Comparison of ENCODE assay signal across 1 cellular context in the genomic region with DNA sequence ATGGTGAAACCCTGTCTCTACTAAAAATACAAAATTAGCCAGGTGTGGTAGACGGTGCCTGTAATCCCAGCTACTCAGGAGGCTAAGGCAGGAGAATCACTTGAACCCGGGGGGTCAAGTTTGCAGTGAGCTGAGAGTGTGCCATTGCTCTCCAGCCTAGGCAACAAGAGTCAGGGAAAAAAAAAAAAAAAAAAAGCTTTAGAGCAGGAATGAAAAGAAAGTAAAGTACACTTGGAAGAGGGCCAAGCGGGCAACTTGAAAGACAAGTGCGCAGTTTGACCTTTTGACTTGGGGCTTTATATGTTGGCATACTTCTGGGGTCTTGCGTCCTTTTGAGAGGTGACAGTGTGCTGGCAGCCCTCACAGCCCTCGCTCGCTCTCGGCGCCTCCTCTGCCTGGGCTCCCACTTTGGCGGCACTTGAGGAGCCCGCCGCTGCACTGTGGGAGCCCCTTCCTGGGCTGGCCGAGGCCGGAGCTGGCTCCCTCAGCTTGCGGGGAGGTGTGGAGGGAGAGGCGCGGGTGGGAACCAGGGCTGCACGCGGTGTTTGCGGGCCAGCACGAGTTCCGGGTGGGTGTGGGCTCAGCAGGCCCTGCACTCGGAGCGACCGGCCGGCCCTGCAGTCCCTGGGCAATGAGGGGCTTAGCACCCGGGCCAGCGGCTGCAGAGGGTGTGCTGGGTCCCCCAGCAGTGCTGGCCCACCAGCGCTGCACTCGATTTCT.
A peak's percentile ranks its signal among the peaks of the same experiment; 100 is the strongest.
TF ChIP-seq lines count a peak whose summit lies in the region.

No MANE protein-coding gene starts in this region.

TF ChIP-seq in HepG2, 621 proteins besides CTCF, POLR2A, EP300 and RAD21 (continued from another document):
- TF ChIP-seq, protein P1, sequence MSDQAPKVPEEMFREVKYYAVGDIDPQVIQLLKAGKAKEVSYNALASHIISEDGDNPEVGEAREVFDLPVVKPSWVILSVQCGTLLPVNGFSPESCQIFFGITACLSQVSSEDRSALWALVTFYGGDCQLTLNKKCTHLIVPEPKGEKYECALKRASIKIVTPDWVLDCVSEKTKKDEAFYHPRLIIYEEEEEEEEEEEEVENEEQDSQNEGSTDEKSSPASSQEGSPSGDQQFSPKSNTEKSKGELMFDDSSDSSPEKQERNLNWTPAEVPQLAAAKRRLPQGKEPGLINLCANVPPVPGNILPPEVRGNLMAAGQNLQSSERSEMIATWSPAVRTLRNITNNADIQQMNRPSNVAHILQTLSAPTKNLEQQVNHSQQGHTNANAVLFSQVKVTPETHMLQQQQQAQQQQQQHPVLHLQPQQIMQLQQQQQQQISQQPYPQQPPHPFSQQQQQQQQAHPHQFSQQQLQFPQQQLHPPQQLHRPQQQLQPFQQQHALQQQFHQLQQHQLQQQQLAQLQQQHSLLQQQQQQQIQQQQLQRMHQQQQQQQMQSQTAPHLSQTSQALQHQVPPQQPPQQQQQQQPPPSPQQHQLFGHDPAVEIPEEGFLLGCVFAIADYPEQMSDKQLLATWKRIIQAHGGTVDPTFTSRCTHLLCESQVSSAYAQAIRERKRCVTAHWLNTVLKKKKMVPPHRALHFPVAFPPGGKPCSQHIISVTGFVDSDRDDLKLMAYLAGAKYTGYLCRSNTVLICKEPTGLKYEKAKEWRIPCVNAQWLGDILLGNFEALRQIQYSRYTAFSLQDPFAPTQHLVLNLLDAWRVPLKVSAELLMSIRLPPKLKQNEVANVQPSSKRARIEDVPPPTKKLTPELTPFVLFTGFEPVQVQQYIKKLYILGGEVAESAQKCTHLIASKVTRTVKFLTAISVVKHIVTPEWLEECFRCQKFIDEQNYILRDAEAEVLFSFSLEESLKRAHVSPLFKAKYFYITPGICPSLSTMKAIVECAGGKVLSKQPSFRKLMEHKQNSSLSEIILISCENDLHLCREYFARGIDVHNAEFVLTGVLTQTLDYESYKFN (CRISPR knock-in tag; conservative IDR thresholded peaks at IDR 0.05) = 0 out of 2 replicates have a peak, but pooled peaks have one; percentile 36
- TF ChIP-seq HNF4A (CRISPR knock-in tag; IDR thresholded peaks at IDR 0.05) = peak; percentile 51; the same call in 1 of the 2 replicates
- 0 out of 2 replicates have a peak, but pooled peaks have one; percentile 40 for TF ChIP-seq POGZ (CRISPR knock-in tag; IDR thresholded peaks at IDR 0.05)
- TF ChIP-seq NR2F1 (CRISPR knock-in tag; IDR thresholded peaks at IDR 0.05) = 0 out of 4 replicates have a peak, but pooled peaks of 1 of the 2 experiments have one; percentile 20
- TF ChIP-seq, protein P2, sequence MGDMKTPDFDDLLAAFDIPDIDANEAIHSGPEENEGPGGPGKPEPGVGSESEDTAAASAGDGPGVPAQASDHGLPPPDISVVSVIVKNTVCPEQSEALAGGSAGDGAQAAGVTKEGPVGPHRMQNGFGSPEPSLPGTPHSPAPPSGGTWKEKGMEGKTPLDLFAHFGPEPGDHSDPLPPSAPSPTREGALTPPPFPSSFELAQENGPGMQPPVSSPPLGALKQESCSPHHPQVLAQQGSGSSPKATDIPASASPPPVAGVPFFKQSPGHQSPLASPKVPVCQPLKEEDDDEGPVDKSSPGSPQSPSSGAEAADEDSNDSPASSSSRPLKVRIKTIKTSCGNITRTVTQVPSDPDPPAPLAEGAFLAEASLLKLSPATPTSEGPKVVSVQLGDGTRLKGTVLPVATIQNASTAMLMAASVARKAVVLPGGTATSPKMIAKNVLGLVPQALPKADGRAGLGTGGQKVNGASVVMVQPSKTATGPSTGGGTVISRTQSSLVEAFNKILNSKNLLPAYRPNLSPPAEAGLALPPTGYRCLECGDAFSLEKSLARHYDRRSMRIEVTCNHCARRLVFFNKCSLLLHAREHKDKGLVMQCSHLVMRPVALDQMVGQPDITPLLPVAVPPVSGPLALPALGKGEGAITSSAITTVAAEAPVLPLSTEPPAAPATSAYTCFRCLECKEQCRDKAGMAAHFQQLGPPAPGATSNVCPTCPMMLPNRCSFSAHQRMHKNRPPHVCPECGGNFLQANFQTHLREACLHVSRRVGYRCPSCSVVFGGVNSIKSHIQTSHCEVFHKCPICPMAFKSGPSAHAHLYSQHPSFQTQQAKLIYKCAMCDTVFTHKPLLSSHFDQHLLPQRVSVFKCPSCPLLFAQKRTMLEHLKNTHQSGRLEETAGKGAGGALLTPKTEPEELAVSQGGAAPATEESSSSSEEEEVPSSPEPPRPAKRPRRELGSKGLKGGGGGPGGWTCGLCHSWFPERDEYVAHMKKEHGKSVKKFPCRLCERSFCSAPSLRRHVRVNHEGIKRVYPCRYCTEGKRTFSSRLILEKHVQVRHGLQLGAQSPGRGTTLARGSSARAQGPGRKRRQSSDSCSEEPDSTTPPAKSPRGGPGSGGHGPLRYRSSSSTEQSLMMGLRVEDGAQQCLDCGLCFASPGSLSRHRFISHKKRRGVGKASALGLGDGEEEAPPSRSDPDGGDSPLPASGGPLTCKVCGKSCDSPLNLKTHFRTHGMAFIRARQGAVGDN (CRISPR knock-in tag; IDR thresholded peaks at IDR 0.05) = peak; percentile 29; the same call in 1 of the 2 replicates
- TF ChIP-seq RARA (CRISPR knock-in tag; IDR thresholded peaks at IDR 0.05) = peak; percentile 26; the same call in 1 of the 2 replicates
